ENCODE assay signal across 24 cellular contexts in the genomic region with DNA sequence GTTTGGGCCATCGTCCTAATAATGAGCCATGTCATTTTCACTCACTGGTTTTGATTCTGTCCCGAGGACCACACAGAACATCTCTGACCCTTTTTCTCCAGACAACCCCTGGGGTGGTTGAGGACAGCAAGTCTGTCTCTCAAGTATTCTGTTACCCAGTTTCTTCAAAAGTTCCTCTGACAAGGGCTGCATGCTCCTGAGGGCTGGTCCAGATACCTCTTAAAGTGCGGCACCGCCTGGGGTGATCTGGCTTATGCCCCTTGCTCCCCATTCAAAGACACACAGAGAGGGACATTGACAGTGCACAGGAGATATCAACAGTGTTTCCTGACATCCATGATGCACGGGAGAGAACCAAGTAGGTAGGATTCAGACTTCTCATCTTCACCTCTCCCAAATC.
"Had no signal": no experiment of that assay in that cellular context is flagged by ENCODE, and none has a peak within 500 bp of the region (broad histone marks: within the 10 kb centered on the region; RNA-seq: fewer than 3 reads in every experiment).

No MANE protein-coding gene starts in this region.

- DNase-seq: activated CD4-positive, alpha-beta memory T cell treated with anti-CD3 and anti-CD28 coated beads, Interleukin-2, amount 10 ng/mL, durations not matched to agents 7 days and 5 days; activated CD4-positive, alpha-beta T cell treated with anti-CD3 and anti-CD28 coated beads for 48 hours; activated CD4-positive, CD25-positive, alpha-beta regulatory T cell; activated gamma-delta T cell treated with Interleukin-2 at 50 U/mL for 16 hours; activated T-cell treated with anti-CD3 and anti-CD28 coated beads for 4 hours; brain microvascular endothelial cell; central memory CD4-positive, alpha-beta T cell; effector memory CD8-positive, alpha-beta T cell; naive thymus-derived CD8-positive, alpha-beta T cell; stimulated activated CD4-positive, alpha-beta T cell treated with anti-CD3 and anti-CD28 coated beads, Interleukin-12 subunit alpha, Interleukin-12 subunit beta, amount 100 ng/mL, for 4 hours; stimulated activated CD4-positive, alpha-beta T cell treated with anti-CD3 and anti-CD28 coated beads, Interleukin-4, amount 100 ng/mL, for 4 hours; stimulated activated naive CD8-positive, alpha-beta T cell treated with anti-CD3 and anti-CD28 coated beads, Interleukin-15, Interleukin-2, amounts not matched to agents 100 U/mL and 50 U/mL, for 24 hours; SW 1271; T-helper 17 cell; trophoblast cell had no signal

- H3K9me3 ChIP-seq: adrenal gland, ascending aorta, gastroesophageal sphincter, neutrophil, pancreas had no signal

- H3K27me3 Mint-ChIP-seq: activated CD4-positive, alpha-beta memory T cell treated with anti-CD3 and anti-CD28 coated beads, Interleukin-2, amount 10 ng/mL, durations not matched to agents 7 days and 5 days; activated naive CD8-positive, alpha-beta T cell; effector memory CD8-positive, alpha-beta T cell; naive thymus-derived CD8-positive, alpha-beta T cell; T-helper 17 cell had no signal

- H3K36me3 ChIP-seq: adrenal gland, ascending aorta, brain microvascular endothelial cell, gastroesophageal sphincter, neutrophil, pancreas had no signal

- H3K27ac ChIP-seq: ascending aorta, brain microvascular endothelial cell, gastroesophageal sphincter, neutrophil, SK-N-MC had no signal

- H3K4me3 ChIP-seq: adrenal gland, ascending aorta, gastroesophageal sphincter, lung, pancreas, SK-N-MC had no signal

- H3K4me1 ChIP-seq: ascending aorta had no signal

- ATAC-seq: effector memory CD8-positive, alpha-beta T cell; left colon; naive thymus-derived CD8-positive, alpha-beta T cell; stimulated activated naive CD8-positive, alpha-beta T cell treated with anti-CD3 and anti-CD28 coated beads, Interleukin-15, Interleukin-2, amounts not matched to agents 100 U/mL and 50 U/mL, for 24 hours; T-helper 17 cell had no signal

- H3K27ac Mint-ChIP-seq: activated CD4-positive, alpha-beta memory T cell treated with anti-CD3 and anti-CD28 coated beads, Interleukin-2, amount 10 ng/mL, durations not matched to agents 7 days and 5 days; effector memory CD8-positive, alpha-beta T cell; T-helper 17 cell had no signal

- H3K27me3 ChIP-seq: adrenal gland, ascending aorta, brain microvascular endothelial cell, gastroesophageal sphincter, neutrophil, pancreas had no signal

- H3K4me3 Mint-ChIP-seq: activated CD4-positive, alpha-beta memory T cell treated with anti-CD3 and anti-CD28 coated beads, Interleukin-2, amount 10 ng/mL, durations not matched to agents 7 days and 5 days; activated naive CD8-positive, alpha-beta T cell; effector memory CD8-positive, alpha-beta T cell; naive thymus-derived CD8-positive, alpha-beta T cell; T-helper 17 cell had no signal

- H3K9me3 Mint-ChIP-seq: activated CD4-positive, alpha-beta memory T cell treated with anti-CD3 and anti-CD28 coated beads, Interleukin-2, amount 10 ng/mL, durations not matched to agents 7 days and 5 days; effector memory CD8-positive, alpha-beta T cell; naive thymus-derived CD8-positive, alpha-beta T cell had no signal

- H3K36me3 Mint-ChIP-seq: naive thymus-derived CD8-positive, alpha-beta T cell had no signal
